Comparison of ENCODE assay signal across 8 cellular contexts in the genomic region with DNA sequence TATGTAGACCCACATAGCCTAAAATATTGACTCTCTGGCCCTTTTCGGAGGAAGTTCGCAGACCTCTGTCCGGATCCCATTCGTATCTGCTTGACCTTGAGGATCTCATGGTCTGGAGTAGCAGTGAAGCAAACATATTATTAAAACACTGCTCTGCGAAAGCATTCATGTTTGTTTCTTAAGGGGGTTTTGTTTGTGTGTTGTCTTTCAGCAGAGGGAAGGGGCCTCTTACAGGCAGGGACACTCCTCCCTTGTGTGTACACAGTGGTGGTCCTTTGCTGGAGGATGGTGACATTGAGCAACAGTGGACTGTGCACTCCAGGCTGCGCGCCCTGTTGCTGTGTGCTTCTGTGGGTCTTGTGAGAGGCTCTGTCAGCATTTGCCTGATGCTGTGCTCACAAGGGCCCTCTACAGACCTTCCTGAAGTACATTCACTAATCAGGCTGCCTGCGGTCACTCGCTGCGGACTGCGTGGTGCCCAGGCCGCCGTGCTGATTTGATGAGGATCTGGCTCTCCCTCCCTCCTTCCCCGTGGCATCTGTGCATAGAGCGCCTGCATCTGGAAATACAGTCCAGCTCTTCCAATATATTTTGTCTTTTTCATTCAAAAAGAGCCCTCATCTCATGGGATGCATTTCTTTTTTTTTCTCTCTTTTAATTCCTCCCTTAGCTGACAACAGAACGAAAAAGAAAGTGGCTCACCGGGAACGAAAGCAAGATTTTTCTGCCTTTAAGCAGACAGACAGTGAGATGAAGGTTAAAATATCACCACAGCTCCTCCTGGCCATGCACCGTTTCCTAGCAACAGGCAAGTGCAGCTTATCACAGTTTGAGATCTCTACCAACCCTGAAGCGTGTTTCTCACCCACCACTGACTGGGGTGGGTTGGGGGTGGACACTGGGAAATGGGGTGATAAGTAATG.
DNase-seq lines count a peak whose midpoint lies in the region; ATAC-seq and TF ChIP-seq lines count a peak whose summit lies in the region.

No MANE protein-coding gene starts in this region.

- CTCF ChIA-PET in OCI-LY7 (lab: Charles Lee; ENCODE audit: unreplicated experiment) = no interaction called here
- CTCF ChIA-PET in activated naive CD4-positive, alpha-beta T cell treated with anti-CD3 and anti-CD28 coated beads for 36 hours (lab: Charles Lee) = interaction anchor here (0.6 to 2.4 kb wide), 12 partner anchors 12 to 219 kb away, joined by 3 to 23 read pairs (median 3); partner anchors contain the start of genes CNNM2, CYP17A1 and RPEL1

- DNase-seq in OCI-LY7 (ENCODE audit: low spot score) = no peak
- peak; percentile 66 for DNase-seq in activated naive CD4-positive, alpha-beta T cell treated with anti-CD3 and anti-CD28 coated beads for 36 hours
- no peak for DNase-seq in osteoblast (ENCODE audit: insufficient read length, low spot score, missing footprints)
- DNase-seq in tibial nerve (ENCODE audit: low spot score in 2 of 2) = peak; percentile 44 to 57
- DNase-seq in KG1 (lab: John Stamatoyannopoulos, UW) = no peak

- H3K4me3 ChIP-seq in OCI-LY7 (ENCODE audit: low read depth, low read length, poor library complexity, severe bottlenecking) (no peak overlapping the region), gastroesophageal sphincter (peak overlapping the region; percentile 21 to 40), osteoblast (ENCODE audit: insufficient read depth, low read length) (peak overlapping the region; percentile 70), tibial nerve (peak overlapping the region in 2 of 4 donors; percentile 3 to 44)

- POLR2A ChIA-PET in OCI-LY7 (lab: Charles Lee) = interaction anchor here (0.5 to 0.7 kb wide), 2 partner anchors 141 to 201 kb away, joined by 3 read pairs; no protein-coding TSS in a partner anchor

- H3K9me2 ChIP-seq in OCI-LY7 (ENCODE audit: insufficient read depth, low read length) = no peaks in the 10 kb centered on the region

- H3K9me3 ChIP-seq in OCI-LY7 (ENCODE audit: low read length) = no peaks in the 10 kb centered on the region
- no peaks in the 10 kb centered on the region for H3K9me3 ChIP-seq in gastroesophageal sphincter
- H3K9me3 ChIP-seq in osteoblast (ENCODE audit: low read depth, low read length) = no peaks in the 10 kb centered on the region
- H3K9me3 ChIP-seq in tibial nerve = no peaks in the 10 kb centered on the region

- peak; percentile 79 for ATAC-seq in HG02852 (IDR thresholded peaks at IDR 0.05; ENCODE audit: unreplicated experiment)
- ATAC-seq in gastroesophageal sphincter = peak; percentile 91

- TF ChIP-seq POLR2A in GM18526 (IDR thresholded peaks at IDR 0.05; ENCODE audit: extremely low read depth, insufficient read length) (peak; percentile 28), gastroesophageal sphincter (IDR thresholded peaks at IDR 0.05) (no peak), tibial nerve (IDR thresholded peaks at IDR 0.05) (no peak)

- H3K27ac ChIP-seq in OCI-LY7 (ENCODE audit: low read depth, low read length, poor library complexity, severe bottlenecking) (no peak overlapping the region), gastroesophageal sphincter (peak overlapping the region in 3 of 4 donors; percentile 52 to 63 (median 56)), osteoblast (ENCODE audit: low read depth, low read length) (peak overlapping the region; percentile 41), tibial nerve (peak overlapping the region in 2 of 4 donors; percentile 44 to 64)

- H2AFZ ChIP-seq in OCI-LY7 (ENCODE audit: low read length) (no peak overlapping the region), osteoblast (ENCODE audit: low read length) (peak overlapping the region; percentile 86)

- no peaks in the 10 kb centered on the region for H4K20me1 ChIP-seq in OCI-LY7 (ENCODE audit: insufficient read depth, low read length)
- H4K20me1 ChIP-seq in osteoblast (ENCODE audit: insufficient read depth, low read length) = no peaks in the 10 kb centered on the region

- peak overlapping the region; percentile 33 for H3K27ac Mint-ChIP-seq in activated naive CD4-positive, alpha-beta T cell treated with anti-CD3 and anti-CD28 coated beads for 36 hours

- no peaks in the 10 kb centered on the region for H3K27me3 ChIP-seq in gastroesophageal sphincter
- H3K27me3 ChIP-seq in osteoblast (ENCODE audit: insufficient read depth, low read length) = no peaks in the 10 kb centered on the region
- H3K27me3 ChIP-seq in tibial nerve = no peaks in the 10 kb centered on the region

- H3K4me2 ChIP-seq in OCI-LY7 (ENCODE audit: low read length) (no peak overlapping the region), osteoblast (ENCODE audit: insufficient read depth, low read length) (peak overlapping the region; percentile 83)

- TF ChIP-seq EP300 in gastroesophageal sphincter (IDR thresholded peaks at IDR 0.05) (no peak), tibial nerve (IDR thresholded peaks at IDR 0.05) (no peak)

- 27 to 29% methylated on average over 13 to 14 of the region's 20 CpGs for WGBS in gastroesophageal sphincter (ENCODE audit: low coverage in 1 of 2), 2 donors
- WGBS in tibial nerve, 2 donors = 35 to 40% methylated on average over 20 of the region's 20 CpGs

- peak overlapping the region; percentile 63 for H3K4me3 Mint-ChIP-seq in activated naive CD4-positive, alpha-beta T cell treated with anti-CD3 and anti-CD28 coated beads for 36 hours

- H3K36me3 ChIP-seq in OCI-LY7 (ENCODE audit: insufficient read depth, low read length) (no peaks in the 10 kb centered on the region), gastroesophageal sphincter (peaks cover 0 to 22% of the 10 kb centered on the region in 2 donors), osteoblast (ENCODE audit: insufficient read depth, low read length) (no peaks in the 10 kb centered on the region), tibial nerve (peaks cover 0 to 18% (median 0%) of the 10 kb centered on the region in 3 donors)

- TF ChIP-seq CTCF in OCI-LY7 (conservative IDR thresholded peaks at IDR 0.05; ENCODE audit: low read length) (peak; percentile 40; the same call in 1 of the 2 replicates), gastroesophageal sphincter (IDR thresholded peaks at IDR 0.05) (peak in 2 of 4 experiments; percentile 23 to 55), osteoblast (IDR thresholded peaks at IDR 0.05; ENCODE audit: extremely low read depth, low read depth, low read length) (peak; percentile 50), tibial nerve (IDR thresholded peaks at IDR 0.05) (peak in 2 of 5 experiments; percentile 24 to 31)

- no peaks in the 10 kb centered on the region for H3K27me3 Mint-ChIP-seq in activated naive CD4-positive, alpha-beta T cell treated with anti-CD3 and anti-CD28 coated beads for 36 hours (ENCODE audit: low read depth)

- BruUV-seq in OCI-LY7 (replicated peaks; lab: Mats Ljungman, UMichigan) = no TSS peak

- H3K79me2 ChIP-seq in OCI-LY7 (ENCODE audit: insufficient read depth, low read depth, low read length) (no peaks in the 10 kb centered on the region), osteoblast (ENCODE audit: insufficient read depth, low read length) (no peaks in the 10 kb centered on the region)

- H3K4me1 Mint-ChIP-seq in activated naive CD4-positive, alpha-beta T cell treated with anti-CD3 and anti-CD28 coated beads for 36 hours (ENCODE audit: low read depth) = peaks cover 18% of the 10 kb centered on the region

- H3K9me3 Mint-ChIP-seq in activated naive CD4-positive, alpha-beta T cell treated with anti-CD3 and anti-CD28 coated beads for 36 hours = no peaks in the 10 kb centered on the region

- no peaks in the 10 kb centered on the region for H3K36me3 Mint-ChIP-seq in activated naive CD4-positive, alpha-beta T cell treated with anti-CD3 and anti-CD28 coated beads for 36 hours (ENCODE audit: low read depth)

- intact Hi-C loops in OCI-LY7 (cut with micrococcal nuclease; ENCODE audit: unreplicated experiment) = no loop called here
- intact Hi-C loops in activated naive CD4-positive, alpha-beta T cell treated with anti-CD3 and anti-CD28 coated beads for 36 hours (cut with micrococcal nuclease) = loop anchor here (1.0 kb wide), 1 partner anchor 136 kb away; the partner anchor contains the start of gene CNNM2

- no peaks in the 10 kb centered on the region for H3K4me1 ChIP-seq in OCI-LY7 (ENCODE audit: insufficient read depth, low read length, poor library complexity, severe bottlenecking)
- H3K4me1 ChIP-seq in gastroesophageal sphincter = peaks cover 0 to 19% (median 0%) of the 10 kb centered on the region in 3 donors
- H3K4me1 ChIP-seq in osteoblast (ENCODE audit: insufficient read depth, low read length) = peaks cover 3% of the 10 kb centered on the region
- H3K4me1 ChIP-seq in tibial nerve = peaks cover 0 to 10% (median 0%) of the 10 kb centered on the region in 4 donors

Comparison
In these comparisons a context has a peak if more than half of its experiments do, and no peak if none do; other contexts are left out.
1. DNase-seq: peak in activated naive CD4-positive, alpha-beta T cell treated with anti-CD3 and anti-CD28 coated beads for 36 hours (single experiment) and tibial nerve (2 of 2); none in OCI-LY7 (single experiment), osteoblast (single experiment) and KG1 (single experiment).